ENCODE assay signal across 1 cellular context in the genomic region with DNA sequence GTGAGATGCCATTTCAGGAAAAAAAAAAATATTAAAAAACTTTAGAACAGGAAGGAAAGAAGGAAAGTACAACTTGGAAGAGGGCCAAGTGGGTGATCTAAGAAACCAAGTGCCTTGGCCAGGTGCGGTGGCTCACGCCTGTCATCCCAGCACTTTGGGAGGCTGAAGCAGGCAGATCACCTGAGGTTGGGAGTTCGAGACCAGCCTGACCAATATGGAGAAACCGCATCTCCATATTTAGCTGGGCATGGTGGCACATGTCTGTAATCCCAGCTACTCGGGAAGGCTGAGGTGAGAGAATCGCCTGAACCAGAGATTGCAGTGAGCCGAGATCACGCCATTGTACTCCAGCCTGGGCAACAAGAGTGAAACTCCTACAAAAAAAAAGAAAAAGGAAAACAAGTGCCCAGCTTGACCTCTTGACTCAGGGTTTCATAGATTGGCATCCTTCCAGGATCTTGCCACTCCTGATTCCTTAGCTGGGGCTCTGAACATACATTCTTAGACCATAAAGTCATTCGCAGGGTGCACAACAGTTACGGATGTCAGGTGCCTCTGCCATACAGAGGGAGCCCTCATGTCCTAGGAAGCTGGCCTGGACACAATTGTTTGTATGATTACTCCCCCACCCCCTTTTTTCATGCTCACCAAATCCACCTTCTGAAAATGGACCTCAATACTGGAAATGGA.
TF ChIP-seq lines count a peak whose summit lies in the region.

No MANE protein-coding gene starts in this region.

TF ChIP-seq in SK-N-SH, 30 proteins besides CTCF, POLR2A, EP300 and RAD21:
- TF ChIP-seq TAF1 (IDR thresholded peaks at IDR 0.05; ENCODE audit: borderline replicate concordance, low read depth, low read length) (no peak), FOXM1 (IDR thresholded peaks at IDR 0.05; ENCODE audit: low read depth) (no peak), NFIC (IDR thresholded peaks at IDR 0.05; ENCODE audit: borderline replicate concordance) (peak; percentile 65), FOXJ3 (CRISPR knock-in tag; IDR thresholded peaks at IDR 0.05) (no peak)
- TF ChIP-seq, protein P1, sequence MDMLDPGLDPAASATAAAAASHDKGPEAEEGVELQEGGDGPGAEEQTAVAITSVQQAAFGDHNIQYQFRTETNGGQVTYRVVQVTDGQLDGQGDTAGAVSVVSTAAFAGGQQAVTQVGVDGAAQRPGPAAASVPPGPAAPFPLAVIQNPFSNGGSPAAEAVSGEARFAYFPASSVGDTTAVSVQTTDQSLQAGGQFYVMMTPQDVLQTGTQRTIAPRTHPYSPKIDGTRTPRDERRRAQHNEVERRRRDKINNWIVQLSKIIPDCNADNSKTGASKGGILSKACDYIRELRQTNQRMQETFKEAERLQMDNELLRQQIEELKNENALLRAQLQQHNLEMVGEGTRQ (IDR thresholded peaks at IDR 0.05; ENCODE audit: borderline replicate concordance, low read depth, low read length) = no peak
